ENCODE assay signal across 34 cellular contexts in the genomic region with DNA sequence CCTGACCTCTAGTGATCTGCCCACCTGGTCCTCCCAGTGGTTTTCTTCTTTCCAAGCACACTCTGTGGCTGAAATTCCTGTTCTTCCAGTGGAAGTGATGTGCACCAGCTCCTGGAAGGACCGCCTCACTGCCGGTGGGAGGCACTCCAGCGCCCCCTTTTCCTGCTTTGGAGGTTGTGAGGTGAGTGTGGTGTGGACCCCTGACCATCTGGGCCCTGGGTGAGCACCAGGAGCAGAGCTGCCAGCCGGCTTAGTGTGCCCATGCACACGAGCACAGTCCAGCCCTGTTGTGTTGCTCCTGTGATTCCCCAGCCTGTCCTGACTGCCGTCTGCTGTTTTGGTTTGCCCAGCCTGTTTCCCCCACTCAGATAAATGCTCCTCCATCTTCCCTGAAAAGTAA.
"Had no signal": no experiment of that assay in that cellular context is flagged by ENCODE, and none has a peak within 500 bp of the region (broad histone marks: within the 10 kb centered on the region; RNA-seq: fewer than 3 reads in every experiment).

No MANE protein-coding gene starts in this region.

- H3K27me3 ChIP-seq: MG63 had no signal

- H3K4me3 ChIP-seq: MG63 had no signal

- H3K9me3 ChIP-seq: MG63 had no signal

- H3K27ac ChIP-seq: KMS-11 had no signal

- DNase-seq: Karpas-422, Kasumi-1, MG63, MM.1S, MV-4-11, NCI-H1048, NCI-H1092, NCI-H1092 treated with DMSO at 0.1 percent for 48 hours, NCI-H1105, NCI-H1105 treated with DMSO at 0.1 percent for 48 hours, NCI-H1417, NCI-H1417 treated with DMSO at 0.1 percent for 48 hours, NCI-H1436, NCI-H1436 treated with DMSO at 0.1 percent for 48 hours, NCI-H146, NCI-H1694, NCI-H1694 treated with DMSO at 0.1 percent for 48 hours, NCI-H187, NCI-H187 treated with DMSO at 0.1 percent for 48 hours, NCI-H1930, NCI-H2029, NCI-H2029 treated with DMSO at 0.1 percent for 48 hours, NCI-H2081, NCI-H2081 treated with DMSO at 0.1 percent for 48 hours, NCI-H2107, NCI-H2171, NCI-H2171 treated with DMSO at 0.1 percent for 48 hours, NCI-H2227 treated with DMSO at 0.1 percent for 48 hours, NCI-H226, NCI-H345, NCI-H446, NCI-H446 treated with DMSO at 0.1 percent for 48 hours, NCI-H510A had no signal

- H3K9ac ChIP-seq: KMS-11 had no signal

- H3K4me2 ChIP-seq: KMS-11 had no signal

- H3K36me3 ChIP-seq: MG63 had no signal
